Comparison of ENCODE assay signal across 1 cellular context in genomic region chr3:195124378-195124985, GRCh38.
TF ChIP-seq lines count a peak whose summit lies in the region.

No MANE protein-coding gene starts in this region.

TF ChIP-seq in neural cell, 6 proteins besides CTCF, POLR2A, EP300 and RAD21 (continued from another document):
- TF ChIP-seq MXI1 (conservative IDR thresholded peaks at IDR 0.05; ENCODE audit: poor library complexity, severe bottlenecking): no peak
